ENCODE assay signal across 19 cellular contexts in genomic region chr17:66260265-66260664, GRCh38. TPM values are rescaled to one million over a fixed set of nuclear protein-coding genes. Genes with fewer than 3 reads are reported as not detected.
"Had no signal": no experiment of that assay in that cellular context is flagged by ENCODE, and none has a peak within 500 bp of the region (broad histone marks: within the 10 kb centered on the region; RNA-seq: fewer than 3 reads in every experiment).

No MANE protein-coding gene starts in this region.

- H3K4me2 ChIP-seq: SK-N-SH had no signal

- H3K9me3 ChIP-seq: MG63, SK-N-SH had no signal

- H3K9me2 ChIP-seq: SK-N-SH had no signal

- H3K27ac Mint-ChIP-seq: T-cell had no signal

- H3K9ac ChIP-seq: SK-N-SH had no signal

- H3K36me3 Mint-ChIP-seq: T-cell had no signal

- H3K4me3 ChIP-seq: MG63 had no signal

- H3K27ac ChIP-seq: RWPE1 had no signal

- DNase-seq: Karpas-422, KG1, MG63, NCI-H1092 treated with DMSO at 0.1 percent for 48 hours, NCI-H1436, NCI-H1694 treated with DMSO at 0.1 percent for 48 hours, NCI-H1930, NCI-H2081, NCI-H2107, NCI-H345, NCI-H446 treated with DMSO at 0.1 percent for 48 hours, NCI-H510A treated with DMSO at 0.1 percent for 48 hours, NCI-H526, SHP77, SK-N-SH, SW 1271, T-cell had no signal

- H3K36me3 ChIP-seq: MG63 had no signal

- H3K4me3 Mint-ChIP-seq: T-cell had no signal

- H3K27me3 Mint-ChIP-seq: T-cell had no signal

- H3K27me3 ChIP-seq: MG63 had no signal

RNA-seq across cellular contexts. Expression of gene APOH, which starts 31.1 kb away (rescaled TPM):
- total RNA-seq: SK-MEL-5 had no signal
- polyA plus RNA-seq: SK-N-SH had no signal
